ENCODE assay signal across 8 cellular contexts in the genomic region with DNA sequence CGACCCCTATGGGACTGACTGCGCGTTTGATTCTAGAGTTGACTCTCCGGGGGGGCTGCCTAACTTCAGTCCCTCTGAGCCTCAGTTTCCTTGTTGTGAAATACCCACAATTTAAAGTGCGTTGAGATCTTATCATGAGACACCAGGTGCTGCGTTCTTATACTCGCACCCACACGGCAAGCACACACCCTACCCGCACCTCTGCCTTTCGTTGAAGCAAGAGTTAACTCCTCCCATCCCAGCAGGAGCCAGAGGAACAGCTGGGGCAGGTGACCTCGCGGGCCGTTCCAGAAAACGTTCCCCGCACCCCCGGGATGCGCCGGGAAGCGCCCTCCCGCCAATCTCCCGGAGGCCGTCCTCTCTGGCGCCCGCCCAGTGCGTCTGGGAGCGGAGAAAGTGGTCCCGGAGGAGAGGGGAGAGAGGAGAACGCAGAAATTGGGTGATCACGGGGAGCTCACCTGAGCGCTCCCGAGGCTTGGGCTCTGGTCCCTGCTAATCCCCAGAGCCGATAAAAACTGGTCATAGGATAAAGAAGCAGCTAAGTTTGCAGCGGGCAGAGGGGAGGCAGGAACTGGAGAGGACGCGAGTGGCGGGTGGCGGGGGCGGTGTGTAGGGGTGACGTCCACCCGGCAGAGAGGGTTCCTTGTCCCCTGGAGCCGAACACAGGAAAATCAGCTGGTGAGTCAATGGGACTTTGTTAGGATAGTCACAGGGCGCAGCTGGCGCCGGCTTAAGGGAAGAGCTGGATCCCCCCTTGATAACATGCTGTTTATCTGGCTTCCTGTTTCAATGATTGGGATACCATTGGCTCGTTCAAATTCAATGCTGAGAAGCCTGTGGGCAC. TPM values are rescaled to one million over a fixed set of nuclear protein-coding genes. Genes with fewer than 3 reads are reported as not detected.
DNase-seq lines count a peak whose midpoint lies in the region; ATAC-seq, FAIRE-seq and TF ChIP-seq lines count a peak whose summit lies in the region.

No MANE protein-coding gene starts in this region.

- no peaks in the 10 kb centered on the region for H3K79me2 ChIP-seq in H1 (ENCODE audit: control insufficient read depth in 1 of 2, insufficient read depth in 2 of 2, low read length in 2 of 2)

- no peak for TF ChIP-seq RAD21 in H1 (IDR thresholded peaks at IDR 0.05 in 1 of 2, conservative IDR thresholded peaks at IDR 0.05 in 1 of 2; ENCODE audit: low read depth in 2 of 2, low read length in 2 of 2)

- CTCF ChIA-PET in H1 (lab: Charles Lee; ENCODE audit: partially characterized antibody): interaction anchor here (0.6 to 43.8 kb wide), 21 partner anchors 9 to 255 kb away, joined by 3 to 929 read pairs (median 4); partner anchors contain the start of genes CSRP1 and PHLDA3

- peak overlapping the region; percentile 93; the same call in 1 of the 2 replicates for H4K8ac ChIP-seq in H1 (ENCODE audit: extremely low read depth, insufficient read depth, low read length)

- H3K4me3 Mint-ChIP-seq in activated T-helper 2 cell treated with anti-CD3 and anti-CD28 coated beads, Interferon-gamma antibody, Interleukin-2, Interleukin-4, amounts not matched to agents 10 μg/mL and 5 μg/mL and 100 μg/mL, durations not matched to agents 14 hours and 24 hours and 36 hours (ENCODE audit: low read depth): no peak overlapping the region

- POLR2A ChIA-PET in H1 (lab: Charles Lee; ENCODE audit: partially characterized antibody): interaction anchor here (0.7 to 1.3 kb wide), 6 partner anchors 9 to 92 kb away, joined by 3 to 7 read pairs (median 3); no protein-coding TSS in a partner anchor

- no peak overlapping the region for H3K56ac ChIP-seq in H1 (replicated peaks; ENCODE audit: insufficient read length, low read depth, low read length)

- TF ChIP-seq EP300 in H1 (IDR thresholded peaks at IDR 0.05; ENCODE audit: borderline replicate concordance in 1 of 2, low read depth in 2 of 2, low read length in 2 of 2): peak in 1 of 2 experiments; percentile 67; a peak in 1 of 3 replicates

- H3K14ac ChIP-seq in H1 (ENCODE audit: insufficient read length): no peak overlapping the region

- H3K4me1 Mint-ChIP-seq in activated T-helper 2 cell treated with anti-CD3 and anti-CD28 coated beads, Interferon-gamma antibody, Interleukin-2, Interleukin-4, amounts not matched to agents 10 μg/mL and 5 μg/mL and 100 μg/mL, durations not matched to agents 14 hours and 24 hours and 36 hours (ENCODE audit: low read depth): peaks cover 8% of the 10 kb centered on the region

- H3K27ac ChIP-seq in H1 (ENCODE audit: low read depth, low read length) (no peak overlapping the region), lung (ENCODE audit: low read depth in 1 of 2, low read length in 1 of 2) (peak overlapping the region; percentile 71 to 86), temporal lobe (ENCODE audit: low read depth, low read length) (peak overlapping the region; percentile 77)

- no peak overlapping the region for H3K23ac ChIP-seq in H1 (ENCODE audit: insufficient read length)

- H3K36me3 ChIP-seq in H1 (ENCODE audit: control insufficient read depth in 2 of 4, insufficient read depth in 4 of 4, low read length in 3 of 4): no peaks in the 10 kb centered on the region
- H3K36me3 ChIP-seq in lung (ENCODE audit: control insufficient read depth in 2 of 2, insufficient read depth in 2 of 2, low read length in 2 of 2): no peaks in the 10 kb centered on the region

- H3K4ac ChIP-seq in H1 (replicated peaks; ENCODE audit: insufficient read length, low read depth, low read length): peak overlapping the region; percentile 42

- no peak overlapping the region for H2BK120ac ChIP-seq in H1 (replicated peaks; ENCODE audit: low read depth, low read length)

- H4K20me1 ChIP-seq in H1 (replicated peaks in 1 of 2; ENCODE audit: control insufficient read depth in 1 of 2, insufficient read depth in 2 of 2, low read length in 2 of 2): no peaks in the 10 kb centered on the region

- no peak overlapping the region for H2BK5ac ChIP-seq in H1 (ENCODE audit: low read depth, low read length)

- no peak overlapping the region for H4K5ac ChIP-seq in H1 (ENCODE audit: insufficient read length, low read depth, low read length)

- H3K9me3 ChIP-seq in H1 (ENCODE audit: insufficient read depth in 2 of 2, low read depth in 1 of 2, low read length in 1 of 2) (no peaks in the 10 kb centered on the region), lung (ENCODE audit: control insufficient read depth in 2 of 2, insufficient read depth in 1 of 2, low read length in 1 of 2) (no peaks in the 10 kb centered on the region)

- peaks cover 14% of the 10 kb centered on the region; the same call in 1 of the 2 replicates for H3K23me2 ChIP-seq in H1 (ENCODE audit: low read depth, low read length)

- peak; percentile 52 for DNase-seq in AG08395 (ENCODE audit: low spot score)
- no peak for DNase-seq in HFF-Myc (ENCODE audit: extremely low read depth, low read depth)
- peak; percentile 58 to 62 for DNase-seq in SHP77 (lab: John Stamatoyannopoulos, UW)
- DNase-seq in H1 (ENCODE audit: low read depth in 1 of 2, low spot score in 2 of 2): peak in 1 of 2 experiments; percentile 71
- no peak for DNase-seq in lung (ENCODE audit: low spot score)
- DNase-seq in SKM-1 treated with dmso at 0.1 percent for 144 hours (lab: John Stamatoyannopoulos, UW; ENCODE audit: unreplicated experiment): no peak
- DNase-seq in activated T-helper 2 cell treated with anti-CD3 and anti-CD28 coated beads, Interferon-gamma antibody, Interleukin-2, Interleukin-4, amounts not matched to agents 10 μg/mL and 5 μg/mL and 100 μg/mL, durations not matched to agents 14 hours and 24 hours and 36 hours (ENCODE audit: low spot score): no peak

- peak overlapping the region; percentile 76 for H2AFZ ChIP-seq in H1 (ENCODE audit: low read length)

- H2AK5ac ChIP-seq in H1 (ENCODE audit: low read depth, low read length): no peak overlapping the region

- H3K18ac ChIP-seq in H1 (ENCODE audit: extremely low read depth, low read length): peak overlapping the region; percentile 67; the same call in 1 of the 2 replicates

- no peaks in the 10 kb centered on the region for H3K36me3 Mint-ChIP-seq in activated T-helper 2 cell treated with anti-CD3 and anti-CD28 coated beads, Interferon-gamma antibody, Interleukin-2, Interleukin-4, amounts not matched to agents 10 μg/mL and 5 μg/mL and 100 μg/mL, durations not matched to agents 14 hours and 24 hours and 36 hours (ENCODE audit: low read depth)

- peaks cover 2 to 36% (median 29%) of the 10 kb centered on the region in 4 experiments for H3K27me3 ChIP-seq in H1 (replicated peaks in 1 of 4; ENCODE audit: control insufficient read depth in 3 of 4, extremely low read depth in 1 of 4, insufficient read depth in 3 of 4, low read length in 3 of 4)
- no peaks in the 10 kb centered on the region for H3K27me3 ChIP-seq in lung (ENCODE audit: control insufficient read depth, insufficient read depth)

- 2% methylated on average over 44 of the region's 45 CpGs; no CpG with 5 or more reads in 1 of the 2 experiments for WGBS in H1 (ENCODE audit: extremely low coverage in 1 of 2, insufficient coverage in 1 of 2, insufficient read length in 1 of 2, insufficient replicate concordance in 2 of 2, low coverage in 1 of 2, low lambda C conversion rate in 2 of 2, missing lambda C conversion rate in 1 of 2), 2 experiments
- WGBS in lung, 2 donors: 1 to 4% methylated on average over 45 of the region's 45 CpGs

- no peaks in the 10 kb centered on the region for H3K79me1 ChIP-seq in H1 (ENCODE audit: low read depth, low read length)

- TF ChIP-seq CTCF in HFF-Myc (IDR thresholded peaks at IDR 0.05; ENCODE audit: low read depth, low read length, missing control alignments) (no peak), H1 (IDR thresholded peaks at IDR 0.05; ENCODE audit: control extremely low read depth in 1 of 3, insufficient read depth in 1 of 3, low read depth in 1 of 3, low read length in 3 of 3) (no peak), lung (IDR thresholded peaks at IDR 0.05; ENCODE audit: control extremely low read depth, extremely low read depth) (no peak)

- H2BK15ac ChIP-seq in H1 (ENCODE audit: low read length): no peak overlapping the region

- peak overlapping the region; percentile 41; the same call in 1 of the 2 replicates for H2BK12ac ChIP-seq in H1 (ENCODE audit: low read depth, low read length)

- H3K4me1 ChIP-seq in H1 (replicated peaks in 1 of 4; ENCODE audit: control insufficient read depth in 3 of 4, insufficient read depth in 4 of 4, low read length in 3 of 4) (peaks cover 2 to 5% (median 3%) of the 10 kb centered on the region in 4 experiments; a peak in 5 of 7 replicates), lung (ENCODE audit: control insufficient read depth in 2 of 2, insufficient read depth in 2 of 2, low read length in 2 of 2) (peaks cover 5 to 17% of the 10 kb centered on the region in 2 donors)

- peak overlapping the region; percentile 92 to 94 for H3K4me2 ChIP-seq in H1 (ENCODE audit: insufficient read depth in 1 of 2, low read depth in 2 of 2, low read length in 2 of 2)

- FAIRE-seq in H1 (lab: Jason Lieb, UNC): no peak

- TF ChIP-seq POLR2A in H1 (IDR thresholded peaks at IDR 0.05; ENCODE audit: control extremely low read depth in 1 of 2, low read depth in 2 of 2, low read length in 2 of 2): no peak

- intact Hi-C loops in activated T-helper 2 cell treated with anti-CD3 and anti-CD28 coated beads, Interferon-gamma antibody, Interleukin-2, Interleukin-4, amounts not matched to agents 10 μg/mL and 5 μg/mL and 100 μg/mL, durations not matched to agents 14 hours and 24 hours and 36 hours (cut with micrococcal nuclease): no loop called here

- H4K91ac ChIP-seq in H1 (replicated peaks; ENCODE audit: insufficient read length, low read length): no peak overlapping the region

- ATAC-seq in lung (ENCODE audit: insufficient read depth, low FRiP score): peak; percentile 3

- peaks cover 71% of the 10 kb centered on the region for H3K27me3 Mint-ChIP-seq in activated T-helper 2 cell treated with anti-CD3 and anti-CD28 coated beads, Interferon-gamma antibody, Interleukin-2, Interleukin-4, amounts not matched to agents 10 μg/mL and 5 μg/mL and 100 μg/mL, durations not matched to agents 14 hours and 24 hours and 36 hours (ENCODE audit: low read depth)

- H3K9me3 Mint-ChIP-seq in activated T-helper 2 cell treated with anti-CD3 and anti-CD28 coated beads, Interferon-gamma antibody, Interleukin-2, Interleukin-4, amounts not matched to agents 10 μg/mL and 5 μg/mL and 100 μg/mL, durations not matched to agents 14 hours and 24 hours and 36 hours: no peaks in the 10 kb centered on the region

- H3K4me3 ChIP-seq in HFF-Myc (replicated peaks; ENCODE audit: low read depth, low read length) (peak overlapping the region; percentile 67), H1 (ENCODE audit: extremely low read depth in 1 of 4, insufficient read depth in 2 of 4, low read depth in 3 of 4, low read length in 4 of 4) (peak overlapping the region; percentile 46 to 83 (median 72)), lung (peak overlapping the region; percentile 54)

- no peak overlapping the region for H2BK20ac ChIP-seq in H1 (ENCODE audit: low read length)

- no peak overlapping the region for H3K27ac Mint-ChIP-seq in activated T-helper 2 cell treated with anti-CD3 and anti-CD28 coated beads, Interferon-gamma antibody, Interleukin-2, Interleukin-4, amounts not matched to agents 10 μg/mL and 5 μg/mL and 100 μg/mL, durations not matched to agents 14 hours and 24 hours and 36 hours

- peak overlapping the region in 2 of 4 experiments; percentile 14 to 20; a peak in 1 of 7 replicates for H3K9ac ChIP-seq in H1 (replicated peaks in 1 of 4; ENCODE audit: extremely low read depth in 1 of 4, low read depth in 3 of 4, low read length in 3 of 4)

RNA-seq across cellular contexts. Expression of gene NAV1, which starts 0.9 kb away (rescaled TPM):
- 42.7 and 43.6 TPM in 2 replicates for total RNA-seq in H1 (2021; fragmentation: NEBNext Ultra II Directional; extraction: Animal tissue kit (Norgen Biotek cat#: 25700))
- polyA plus RNA-seq in H1 (2011; rRNA removed) (9.9 and 12.2 TPM in 2 replicates), lung (1 to 10 TPM; 6.5 to 7.1 TPM)
- polyA plus RNA-seq in H1 (2011; cell fraction: cytosol; rRNA removed): 6.1 TPM
- polyA plus RNA-seq in H1 (2011; cell fraction: nucleus; rRNA removed): 21.8 TPM
- 18.4 to 24.2 TPM (median 23.3 TPM) in 4 replicates for polyA plus RNA-seq in H1 (2012, experiment 1 of 2)
- polyA plus RNA-seq in H1 (2012, experiment 2 of 2): 6.4 TPM
- 16.4 TPM for polyA plus RNA-seq in H1 (2013, experiment 1 of 2)
- polyA plus RNA-seq in H1 (2013, experiment 2 of 2): 14.6 TPM
- polyA minus RNA-seq in H1 (2011; rRNA and poly(A)+ RNA removed): 23.8 and 26.1 TPM in 2 replicates
- polyA minus RNA-seq in H1 (2011; cell fraction: cytosol; rRNA and poly(A)+ RNA removed): 24.7 TPM
- polyA minus RNA-seq in H1 (2011; cell fraction: nucleus; rRNA and poly(A)+ RNA removed): 27.6 TPM
- total RNA-seq in lung (10 to 100 TPM; 28.8 to 38.6 TPM), temporal lobe (78.4 TPM)
- 1.3 and 1.6 TPM in 2 replicates for total RNA-seq in activated T-helper 2 cell treated with anti-CD3 and anti-CD28 coated beads, Interferon-gamma antibody, Interleukin-2, Interleukin-4, amounts not matched to agents 10 μg/mL and 5 μg/mL and 100 μg/mL, durations not matched to agents 14 hours and 24 hours and 36 hours

RNA-seq across cellular contexts. Expression of gene CSRP1, which starts 32.9 kb away (rescaled TPM):
- total RNA-seq in H1 (2021; fragmentation: NEBNext Ultra II Directional; extraction: Animal tissue kit (Norgen Biotek cat#: 25700)): 22.3 and 24.1 TPM in 2 replicates
- 13.2 and 14.2 TPM in 2 replicates for polyA plus RNA-seq in H1 (2011; rRNA removed)
- 13.4 TPM for polyA plus RNA-seq in H1 (2011; cell fraction: cytosol; rRNA removed)
- polyA plus RNA-seq in H1 (2011; cell fraction: nucleus; rRNA removed): 14.7 TPM
- 12.4 to 15.0 TPM (median 13.8 TPM) in 4 replicates for polyA plus RNA-seq in H1 (2012, experiment 1 of 2)
- polyA plus RNA-seq in H1 (2012, experiment 2 of 2): 20.3 TPM
- 15.9 TPM for polyA plus RNA-seq in H1 (2013, experiment 1 of 2)
- 15.4 TPM for polyA plus RNA-seq in H1 (2013, experiment 2 of 2)
- polyA minus RNA-seq in H1 (2011; rRNA and poly(A)+ RNA removed): 10.5 and 12.6 TPM in 2 replicates
- polyA minus RNA-seq in H1 (2011; cell fraction: cytosol; rRNA and poly(A)+ RNA removed): 9.5 TPM
- polyA minus RNA-seq in H1 (2011; cell fraction: nucleus; rRNA and poly(A)+ RNA removed): 9.3 TPM
- 100 to 1,000 TPM; 223 to 278 TPM for total RNA-seq in lung
- polyA plus RNA-seq in lung: 100 to 1,000 TPM; 143 to 230 TPM
- 23.1 TPM for total RNA-seq in temporal lobe
- 61.4 and 62.9 TPM in 2 replicates for total RNA-seq in activated T-helper 2 cell treated with anti-CD3 and anti-CD28 coated beads, Interferon-gamma antibody, Interleukin-2, Interleukin-4, amounts not matched to agents 10 μg/mL and 5 μg/mL and 100 μg/mL, durations not matched to agents 14 hours and 24 hours and 36 hours

Comparison
In these comparisons a context has a peak if more than half of its experiments do, and no peak if none do; other contexts are left out.
1. DNase-seq: peak in AG08395 (single experiment) and SHP77 (2 of 2); none in HFF-Myc (single experiment), lung (single experiment), SKM-1 treated with dmso at 0.1 percent for 144 hours (single experiment) and activated T-helper 2 cell treated with anti-CD3 and anti-CD28 coated beads, Interferon-gamma antibody, Interleukin-2, Interleukin-4, amounts not matched to agents 10 μg/mL and 5 μg/mL and 100 μg/mL, durations not matched to agents 14 hours and 24 hours and 36 hours (single experiment).
2. RNA of gene NAV1, which starts 0.9 kb away (total RNA-seq): 78.4 TPM in temporal lobe (single experiment), 42.7 to 43.6 TPM in H1 and 28.8 to 38.6 TPM in lung; 1.3 to 1.6 TPM in activated T-helper 2 cell treated with anti-CD3 and anti-CD28 coated beads, Interferon-gamma antibody, Interleukin-2, Interleukin-4, amounts not matched to agents 10 μg/mL and 5 μg/mL and 100 μg/mL, durations not matched to agents 14 hours and 24 hours and 36 hours; every median in the first group is over 10 times any median in the second.
3. Peak in every context shown above with its lines, with median percentiles within 50 percentile points of each other: H3K4me3 ChIP-seq.